Comparison of ENCODE assay signal across 8 cellular contexts in the genomic region with DNA sequence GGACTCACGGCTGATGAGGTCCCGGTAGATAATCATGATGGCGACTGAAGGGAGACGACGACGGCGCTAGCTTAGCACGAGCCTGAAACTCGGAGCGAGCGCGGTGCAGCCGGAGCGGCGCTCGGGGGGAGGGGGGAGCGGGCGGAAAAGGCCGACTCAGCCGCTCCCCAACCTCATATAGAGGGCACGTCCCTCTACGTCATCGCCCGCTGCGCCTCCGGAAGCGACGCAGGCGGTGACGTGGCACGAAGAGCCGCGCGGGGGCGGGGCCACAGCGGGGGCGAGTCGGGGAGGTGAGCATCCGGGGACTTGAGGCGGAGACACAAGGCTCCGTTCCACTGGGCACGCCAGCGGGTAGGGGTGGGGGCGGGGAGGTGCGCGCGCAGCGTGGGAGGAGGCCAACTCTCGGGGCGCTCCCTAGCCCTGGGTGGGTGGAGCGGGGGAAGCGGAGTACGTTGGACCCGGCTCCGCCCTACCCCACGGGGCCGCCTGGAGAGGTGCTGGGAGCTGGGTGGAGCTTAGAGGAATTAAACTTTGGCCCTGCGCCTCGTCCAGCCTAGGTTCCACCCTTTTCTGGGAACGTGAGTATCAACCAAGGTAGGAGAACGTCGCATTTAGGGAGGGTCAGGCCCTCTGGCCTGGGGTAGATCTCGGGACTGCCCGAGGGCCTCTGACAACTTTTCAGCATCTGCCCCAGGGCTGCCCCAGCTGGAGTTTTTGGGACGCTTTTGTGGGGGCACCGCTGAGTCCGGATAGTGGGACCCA. TPM values are rescaled to one million over a fixed set of nuclear protein-coding genes. Genes with fewer than 3 reads are reported as not detected.
DNase-seq lines count a peak whose midpoint lies in the region; ATAC-seq, FAIRE-seq and TF ChIP-seq lines count a peak whose summit lies in the region.

A gene (minus strand): TSS at position 150 of the 765 bp plus-strand sequence. CDS start 114 bp downstream, at position 36.

- DNase-seq in ACHN: peak; percentile 97
- peak; percentile 98 for DNase-seq in NCI-H2227 (lab: John Stamatoyannopoulos, UW; ENCODE audit: unreplicated experiment)
- peak; percentile 92 for DNase-seq in bronchial epithelial cell (ENCODE audit: low read depth)
- DNase-seq in iPS-NIHi7 (ENCODE audit: extremely low spot score): peak; percentile 99
- DNase-seq in smooth muscle cell of the brain vasculature (ENCODE audit: low read depth, low spot score): peak; percentile 97

- no peaks in the 10 kb centered on the region for H3K27me3 ChIP-seq in bronchial epithelial cell (ENCODE audit: control insufficient read depth, insufficient read depth, low read length)

- peak within 1 kb of the TSS; percentile 91 for H3K4me3 ChIP-seq in WI38 (ENCODE audit: low read depth, low read length)
- peak within 1 kb of the TSS; percentile 99 for H3K4me3 ChIP-seq in bronchial epithelial cell (ENCODE audit: low read depth, low read length)

- ATAC-seq in GM18873 (IDR thresholded peaks at IDR 0.05; ENCODE audit: low FRiP score, unreplicated experiment) (peak; percentile 77), HG03139 (IDR thresholded peaks at IDR 0.05; ENCODE audit: unreplicated experiment) (peak; percentile 87)

- FAIRE-seq in bronchial epithelial cell (lab: Jason Lieb, UNC): no peak

- in situ Hi-C loops in ACHN (cut with HindIII; ENCODE audit: low pct_ligation_motif_present, low pct_unique_long_range_greater_than_20kb, low sequenced_read_pairs): no loop called here

- peaks cover 23% of the 10 kb centered on the region for H3K36me3 ChIP-seq in bronchial epithelial cell (ENCODE audit: control insufficient read depth, insufficient read depth, low read length)

- TF ChIP-seq CTCF in WI38 (IDR thresholded peaks at IDR 0.05; ENCODE audit: low read depth, low read length): no peak
- no peak for TF ChIP-seq CTCF in bronchial epithelial cell (IDR thresholded peaks at IDR 0.05; ENCODE audit: insufficient read depth, low read length, severe bottlenecking)

RNA-seq across cellular contexts. Expression of the gene that starts here (rescaled TPM):
- total RNA-seq in bronchial epithelial cell: 6,256 and 7,903 TPM in 2 replicates

Comparison
In these comparisons a context has a peak if more than half of its experiments do, and no peak if none do; other contexts are left out.
1. Peak in every context shown above with its lines: DNase-seq, ATAC-seq and H3K4me3 ChIP-seq.